Comparison of ENCODE assay signal across 2 cellular contexts in genomic region chr9:133114886-133115603, GRCh38.
TF ChIP-seq lines count a peak whose summit lies in the region.

No MANE protein-coding gene starts in this region.

TF ChIP-seq in liver, 16 proteins besides CTCF, POLR2A, EP300 and RAD21:
- TF ChIP-seq TAF1 (conservative IDR thresholded peaks at IDR 0.05) (no peak), ZBTB33 (IDR thresholded peaks at IDR 0.05) (no peak), HNF4G (IDR thresholded peaks at IDR 0.05) (no peak), HNF4A (conservative IDR thresholded peaks at IDR 0.05) (no peak), REST (IDR thresholded peaks at IDR 0.05) (no peak), ATF3 (IDR thresholded peaks at IDR 0.05) (no peak), SP1 (IDR thresholded peaks at IDR 0.05) (no peak), GABPA (IDR thresholded peaks at IDR 0.05 in 1 of 2, conservative IDR thresholded peaks at IDR 0.05 in 1 of 2) (no peak), JUND (IDR thresholded peaks at IDR 0.05) (no peak), RXRA (IDR thresholded peaks at IDR 0.05) (no peak), FOXA2 (IDR thresholded peaks at IDR 0.05) (no peak), EGR1 (IDR thresholded peaks at IDR 0.05; ENCODE audit: low read depth in 2 of 2) (no peak), MAX (IDR thresholded peaks at IDR 0.05) (no peak), NR2F2 (IDR thresholded peaks at IDR 0.05) (no peak), FOXA1 (IDR thresholded peaks at IDR 0.05) (no peak), YY1 (IDR thresholded peaks at IDR 0.05) (no peak)

TF ChIP-seq in HepG2, 621 proteins besides CTCF, POLR2A, EP300 and RAD21:
- no peak for TF ChIP-seq HHEX (CRISPR knock-in tag; IDR thresholded peaks at IDR 0.05)
- no peak for TF ChIP-seq KLF9 (CRISPR knock-in tag; IDR thresholded peaks at IDR 0.05; ENCODE audit: low read depth)
- TF ChIP-seq EEA1 (CRISPR knock-in tag; IDR thresholded peaks at IDR 0.05; ENCODE audit: borderline replicate concordance), result no peak
- no peak for TF ChIP-seq KLF11 (CRISPR knock-in tag; IDR thresholded peaks at IDR 0.05)
- no peak for TF ChIP-seq MXI1 (IDR thresholded peaks at IDR 0.05; ENCODE audit: borderline replicate concordance, low read depth, low read length)
- no peak for TF ChIP-seq RFXAP (CRISPR knock-in tag; IDR thresholded peaks at IDR 0.05; ENCODE audit: borderline replicate concordance)
- no peak for TF ChIP-seq ZGPAT (CRISPR knock-in tag; IDR thresholded peaks at IDR 0.05)
